10 cellular contexts compared by ENCODE assay signal in genomic region chr13:51249767-51250741, GRCh38. TPM values are rescaled to one million over a fixed set of nuclear protein-coding genes. Genes with fewer than 3 reads are reported as not detected.
A peak's percentile ranks its signal among the peaks of the same experiment; 100 is the strongest.
DNase-seq lines count a peak whose midpoint lies in the region; ATAC-seq and TF ChIP-seq lines count a peak whose summit lies in the region.
"Had no signal": no experiment of that assay in that cellular context is flagged by ENCODE, and none has a peak within 500 bp of the region (broad histone marks: within the 10 kb centered on the region; RNA-seq: fewer than 3 reads in every experiment).

No MANE protein-coding gene starts in this region.

- H3K27me3 ChIP-seq in AG04450 (ENCODE audit: control insufficient read depth, insufficient read depth, low read length), result peaks cover 5% of the 10 kb centered on the region
- H3K27me3 ChIP-seq in GM23248 (replicated peaks; ENCODE audit: insufficient read depth), result peaks cover 45% of the 10 kb centered on the region
- H3K27me3 ChIP-seq in SU-DHL-6 (ENCODE audit: low read length), result no peaks in the 10 kb centered on the region
- H3K27me3 ChIP-seq in layer of hippocampus (ENCODE audit: control insufficient read depth, insufficient read depth, low read length), result no peaks in the 10 kb centered on the region
- H3K27me3 ChIP-seq: upper lobe of left lung had no signal

- POLR2A ChIA-PET in AG04450 (lab: Yijun Ruan, JAX), result no interaction called here

- CTCF ChIA-PET in AG04450 (lab: Charles Lee), result interaction anchor here (0.8 kb wide), 1 partner anchor 36 kb away, joined by 4 read pairs; no protein-coding TSS in a partner anchor

- H3K9me3 ChIP-seq in AG04450 (ENCODE audit: control insufficient read depth, insufficient read depth, low read length) (no peaks in the 10 kb centered on the region; the same call in 1 of the 2 replicates), GM23248 (ENCODE audit: low read depth) (no peaks in the 10 kb centered on the region), SU-DHL-6 (ENCODE audit: insufficient read depth, low read length) (no peaks in the 10 kb centered on the region)
- H3K9me3 ChIP-seq: upper lobe of left lung had no signal

- no peak for DNase-seq in AG04450 (ENCODE audit: low read depth, low spot score)
- peak; percentile 21 for DNase-seq in GM23248
- DNase-seq in activated T-cell treated with anti-CD3 and anti-CD28 coated beads, Interleukin-2, amount 50 U/mL, for 72 hours, result no peak
- no peak for DNase-seq in ACHN
- no peak for DNase-seq in left cardiac atrium
- DNase-seq in mucosa of gallbladder (ENCODE audit: low spot score), result no peak
- DNase-seq: NCI-H345, upper lobe of left lung had no signal

- H3F3A ChIP-seq in GM23248 (ENCODE audit: insufficient read depth), result no peaks in the 10 kb centered on the region
- H3F3A ChIP-seq in SU-DHL-6 (ENCODE audit: insufficient read depth), result no peaks in the 10 kb centered on the region

- no peaks in the 10 kb centered on the region for H3K4me1 Mint-ChIP-seq in activated T-cell treated with anti-CD3 and anti-CD28 coated beads, Interleukin-2, amount 50 U/mL, for 72 hours (ENCODE audit: low read depth)

- no peak overlapping the region for H3K27ac Mint-ChIP-seq in activated T-cell treated with anti-CD3 and anti-CD28 coated beads, Interleukin-2, amount 50 U/mL, for 72 hours

- H3K79me2 ChIP-seq in GM23248 (ENCODE audit: insufficient read depth) (no peaks in the 10 kb centered on the region), SU-DHL-6 (ENCODE audit: insufficient read depth, low read length) (no peaks in the 10 kb centered on the region)

- H3K4me2 ChIP-seq in GM23248 (ENCODE audit: unreplicated experiment), result no peak overlapping the region
- H3K4me2 ChIP-seq in SU-DHL-6 (ENCODE audit: low read depth, low read length, poor library complexity, severe bottlenecking), result no peak overlapping the region

- H3K9me2 ChIP-seq in GM23248 (ENCODE audit: insufficient read depth) (no peaks in the 10 kb centered on the region), SU-DHL-6 (replicated peaks; ENCODE audit: insufficient read depth, low read length) (no peaks in the 10 kb centered on the region)

- H3K36me3 ChIP-seq in GM23248 (ENCODE audit: low read depth) (no peaks in the 10 kb centered on the region), SU-DHL-6 (ENCODE audit: low read length) (no peaks in the 10 kb centered on the region)

- H4K20me1 ChIP-seq in GM23248 (ENCODE audit: insufficient read depth) (no peaks in the 10 kb centered on the region), SU-DHL-6 (ENCODE audit: low read depth, low read length) (no peaks in the 10 kb centered on the region)

- H3K9me3 Mint-ChIP-seq in activated T-cell treated with anti-CD3 and anti-CD28 coated beads, Interleukin-2, amount 50 U/mL, for 72 hours, result no peaks in the 10 kb centered on the region

- H3K4me3 Mint-ChIP-seq in activated T-cell treated with anti-CD3 and anti-CD28 coated beads, Interleukin-2, amount 50 U/mL, for 72 hours, result no peak overlapping the region

- H3K27me3 Mint-ChIP-seq in activated T-cell treated with anti-CD3 and anti-CD28 coated beads, Interleukin-2, amount 50 U/mL, for 72 hours (ENCODE audit: low read depth), result no peaks in the 10 kb centered on the region

- H3K4me1 ChIP-seq in GM23248 (ENCODE audit: insufficient read depth), result no peaks in the 10 kb centered on the region

- in situ Hi-C loops in GM23248 (cut with MboI), result no loop called here
- in situ Hi-C loops in ACHN (cut with HindIII; ENCODE audit: low pct_ligation_motif_present, low pct_unique_long_range_greater_than_20kb, low sequenced_read_pairs), result no loop called here

- intact Hi-C loops in left cardiac atrium (cut with DNase I), result no loop called here

- H3K27ac ChIP-seq in AG04450 (ENCODE audit: low read depth, low read length) (no peak overlapping the region), GM23248 (no peak overlapping the region), SU-DHL-6 (ENCODE audit: low read depth, low read length) (no peak overlapping the region), layer of hippocampus (ENCODE audit: low read depth, low read length) (peak overlapping the region; percentile 98)
- H3K27ac ChIP-seq: upper lobe of left lung had no signal

- peak; percentile 42; the same call in 1 of the 2 replicates for TF ChIP-seq CTCF in AG04450 (IDR thresholded peaks at IDR 0.05; ENCODE audit: low read depth, low read length)
- peak; percentile 21 for TF ChIP-seq CTCF in SU-DHL-6 (IDR thresholded peaks at IDR 0.05; ENCODE audit: insufficient read depth, low read length, poor library complexity, severe bottlenecking)

- H3K36me3 Mint-ChIP-seq in activated T-cell treated with anti-CD3 and anti-CD28 coated beads, Interleukin-2, amount 50 U/mL, for 72 hours (ENCODE audit: insufficient read depth in 2 of 2), result no peaks in the 10 kb centered on the region

- WGBS in GM23248 (ENCODE audit: low coverage in 1 of 2, low lambda C conversion rate in 2 of 2, missing lambda C conversion rate in 2 of 2), 2 experiments, result 51 to 56% methylated on average over 4 of the region's 4 CpGs

- ATAC-seq in activated T-cell treated with anti-CD3 and anti-CD28 coated beads, Interleukin-2, amount 50 U/mL, for 72 hours (replicated peaks in 1 of 2), result no peak
- ATAC-seq in left cardiac atrium, result no peak

- H3K9ac ChIP-seq in GM23248 (no peak overlapping the region), SU-DHL-6 (ENCODE audit: low read length) (no peak overlapping the region)

- H3K4me3 ChIP-seq in AG04450 (ENCODE audit: low read depth, low read length), result no peak overlapping the region
- no peak overlapping the region for H3K4me3 ChIP-seq in GM23248
- H3K4me3 ChIP-seq in SU-DHL-6 (ENCODE audit: insufficient read depth, low read length, poor library complexity, severe bottlenecking), result no peak overlapping the region
- H3K4me3 ChIP-seq: upper lobe of left lung had no signal

- no peak overlapping the region for H2AFZ ChIP-seq in GM23248
- H2AFZ ChIP-seq in SU-DHL-6 (ENCODE audit: low read depth, low read length, severe bottlenecking), result no peak overlapping the region

RNA-seq across cellular contexts. Expression of gene FAM124A, which starts 27.9 kb away (rescaled TPM):
- polyA plus RNA-seq in AG04450 (2011; rRNA removed), result 0.06 and 0.14 TPM in 2 replicates
- polyA minus RNA-seq in AG04450 (2011; rRNA and poly(A)+ RNA removed), result 0.09 and 0.22 TPM in 2 replicates
- total RNA-seq in GM23248 (2014; rRNA removed; shearing (Covaris generic)), result not detected in 2 replicates
- 0.10 TPM in 1 of 2 replicates, not detected in the other for polyA plus RNA-seq in GM23248 (2016; fragmentation: Nextera tagmentation; extraction: Ambion mirVana)
- total RNA-seq in activated T-cell treated with anti-CD3 and anti-CD28 coated beads, Interleukin-2, amount 50 U/mL, for 72 hours, result under 1 TPM; 0.19 to 0.35 TPM
- 1 to 10 TPM; 5.9 to 10.0 TPM for total RNA-seq in left cardiac atrium
- 4.3 TPM for total RNA-seq in mucosa of gallbladder
